12 cellular contexts compared by ENCODE assay signal in the genomic region with DNA sequence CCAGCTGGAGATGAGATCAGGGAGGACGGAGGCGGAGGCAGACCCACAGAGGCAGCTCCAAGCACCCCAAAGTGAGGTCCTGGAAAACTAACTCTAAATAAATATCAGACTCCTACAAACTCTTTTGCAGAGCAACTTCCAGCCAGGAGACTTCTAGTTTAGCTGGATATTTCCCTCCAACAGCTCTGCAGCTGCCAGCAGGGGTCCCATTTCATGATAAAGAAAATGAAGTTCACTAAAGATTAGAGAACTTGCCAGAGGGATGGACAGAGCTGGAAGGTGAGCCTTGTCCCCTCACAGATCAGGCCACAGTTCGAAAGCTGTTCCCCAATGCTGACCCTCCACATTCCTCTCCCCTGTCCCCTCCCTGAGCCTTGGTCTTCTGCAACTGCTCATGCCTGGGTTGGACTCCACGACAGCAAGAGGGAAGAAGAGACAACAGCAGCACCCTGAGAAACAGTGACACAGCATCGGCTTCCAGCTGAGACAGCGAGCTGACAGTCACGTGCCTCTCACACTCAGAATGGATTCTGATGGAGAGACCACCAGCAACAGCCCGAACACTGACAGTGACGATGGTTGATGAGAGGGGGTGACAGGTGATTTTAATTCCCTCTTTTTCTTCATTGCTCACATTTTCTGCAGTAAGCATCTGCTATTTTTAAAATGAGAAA. TPM values are rescaled to one million over a fixed set of nuclear protein-coding genes. Genes with fewer than 3 reads are reported as not detected.
DNase-seq lines count a peak whose midpoint lies in the region; ATAC-seq and TF ChIP-seq lines count a peak whose summit lies in the region.
"Had no signal": no experiment of that assay in that cellular context is flagged by ENCODE, and none has a peak within 500 bp of the region (broad histone marks: within the 10 kb centered on the region; RNA-seq: fewer than 3 reads in every experiment).

No MANE protein-coding gene starts in this region.

- H3K4me3 ChIP-seq in kidney epithelial cell (ENCODE audit: low read depth, low read length), result no peak overlapping the region
- H3K4me3 ChIP-seq in psoas muscle, result no peak overlapping the region
- H3K4me3 ChIP-seq in SJCRH30, result no peak overlapping the region
- H3K4me3 ChIP-seq: left lung, right lobe of liver had no signal

- intact Hi-C loops in activated T-helper 1 cell treated with anti-CD3 and anti-CD28 coated beads, Interleukin-12 subunit alpha, Interleukin-12 subunit beta, Interleukin-2, Interleukin-4 antibody, amounts not matched to agents 30 ng/mL and 10 ng/mL and 1 ng/mL, durations not matched to agents 14 hours and 24 hours and 36 hours (cut with micrococcal nuclease), result no loop called here
- intact Hi-C loops in psoas muscle (cut with DNase I) (loop anchor here in 1 of 2 donors (10.0 kb wide), 1 partner anchor 113 kb away; a partner anchor contains a TSS), left colon (cut with DNase I, micrococcal nuclease) (no loop called here)

- H3K27ac Mint-ChIP-seq in activated T-helper 1 cell treated with anti-CD3 and anti-CD28 coated beads, Interleukin-12 subunit alpha, Interleukin-12 subunit beta, Interleukin-2, Interleukin-4 antibody, amounts not matched to agents 30 ng/mL and 10 ng/mL and 1 ng/mL, durations not matched to agents 14 hours and 24 hours and 36 hours, result peak overlapping the region; percentile 59

- H3K36me3 ChIP-seq in kidney epithelial cell (ENCODE audit: control insufficient read depth, insufficient read depth, low read length) (no peaks in the 10 kb centered on the region), psoas muscle (ENCODE audit: insufficient read depth in 1 of 2, low read depth in 1 of 2) (peaks cover 6 to 14% of the 10 kb centered on the region in 2 donors), SJCRH30 (no peaks in the 10 kb centered on the region; the same call in 1 of the 2 replicates)
- H3K36me3 ChIP-seq: right lobe of liver had no signal

- no peaks in the 10 kb centered on the region for H3K27me3 ChIP-seq in kidney epithelial cell (ENCODE audit: control insufficient read depth, insufficient read depth, low read length)
- no peaks in the 10 kb centered on the region for H3K27me3 ChIP-seq in psoas muscle (ENCODE audit: insufficient read depth in 3 of 3, low read length in 2 of 3)
- no peaks in the 10 kb centered on the region for H3K27me3 ChIP-seq in SJCRH30
- H3K27me3 ChIP-seq: left lung, right lobe of liver had no signal

- H3K4me1 Mint-ChIP-seq in activated T-helper 1 cell treated with anti-CD3 and anti-CD28 coated beads, Interleukin-12 subunit alpha, Interleukin-12 subunit beta, Interleukin-2, Interleukin-4 antibody, amounts not matched to agents 30 ng/mL and 10 ng/mL and 1 ng/mL, durations not matched to agents 14 hours and 24 hours and 36 hours (ENCODE audit: low read depth), result peaks cover 36% of the 10 kb centered on the region

- in situ Hi-C loops in GM13977 (cut with MboI; ENCODE audit: low pct_unique_long_range_greater_than_20kb, low sequenced_read_pairs, unreplicated experiment), result no loop called here

- H3K9me3 Mint-ChIP-seq in activated T-helper 1 cell treated with anti-CD3 and anti-CD28 coated beads, Interleukin-12 subunit alpha, Interleukin-12 subunit beta, Interleukin-2, Interleukin-4 antibody, amounts not matched to agents 30 ng/mL and 10 ng/mL and 1 ng/mL, durations not matched to agents 14 hours and 24 hours and 36 hours, result no peaks in the 10 kb centered on the region

- ATAC-seq in psoas muscle (no peak), left colon (no peak)
- ATAC-seq: left lung, right lobe of liver had no signal

- H3K36me3 Mint-ChIP-seq in activated T-helper 1 cell treated with anti-CD3 and anti-CD28 coated beads, Interleukin-12 subunit alpha, Interleukin-12 subunit beta, Interleukin-2, Interleukin-4 antibody, amounts not matched to agents 30 ng/mL and 10 ng/mL and 1 ng/mL, durations not matched to agents 14 hours and 24 hours and 36 hours (ENCODE audit: low read depth), result peaks cover 24% of the 10 kb centered on the region

- H3K9me3 ChIP-seq in psoas muscle (no peaks in the 10 kb centered on the region), SJCRH30 (replicated peaks) (no peaks in the 10 kb centered on the region)
- H3K9me3 ChIP-seq: left lung, right lobe of liver had no signal

- H3K4me1 ChIP-seq in psoas muscle (peaks cover 49% of the 10 kb centered on the region), SJCRH30 (peaks cover 26% of the 10 kb centered on the region)

- DNase-seq in Ammon's horn (ENCODE audit: low spot score), result peak; percentile 57
- DNase-seq in GM13977 (ENCODE audit: low spot score), result no peak
- DNase-seq in activated T-helper 1 cell treated with anti-CD3 and anti-CD28 coated beads, Interleukin-12 subunit alpha, Interleukin-12 subunit beta, Interleukin-2, Interleukin-4 antibody, amounts not matched to agents 30 ng/mL and 10 ng/mL and 1 ng/mL, durations not matched to agents 14 hours and 24 hours and 36 hours (ENCODE audit: low spot score), result no peak
- DNase-seq in kidney epithelial cell (ENCODE audit: low read depth), result no peak
- DNase-seq in stimulated activated CD4-positive, alpha-beta T cell treated with anti-CD3 and anti-CD28 coated beads, Interleukin-4, amount 100 ng/mL, for 24 hours, result no peak
- no peak for DNase-seq in psoas muscle
- no peak for DNase-seq in SJCRH30
- no peak for DNase-seq in left colon
- DNase-seq: activated naive CD4-positive, alpha-beta T cell; right lobe of liver; stimulated activated naive CD4-positive, alpha-beta T cell had no signal

- WGBS in psoas muscle, 3 donors, result 74 to 82% (median 76%) methylated on average over 9 of the region's 9 CpGs

- H3K27me3 Mint-ChIP-seq in activated T-helper 1 cell treated with anti-CD3 and anti-CD28 coated beads, Interleukin-12 subunit alpha, Interleukin-12 subunit beta, Interleukin-2, Interleukin-4 antibody, amounts not matched to agents 30 ng/mL and 10 ng/mL and 1 ng/mL, durations not matched to agents 14 hours and 24 hours and 36 hours (ENCODE audit: insufficient read depth), result no peaks in the 10 kb centered on the region

- TF ChIP-seq CTCF in GM13977 (IDR thresholded peaks at IDR 0.05; ENCODE audit: extremely low read depth, insufficient read depth, missing control alignments) (peak; percentile 15), kidney epithelial cell (IDR thresholded peaks at IDR 0.05; ENCODE audit: insufficient read depth, low read length, poor library complexity, severe bottlenecking) (peak; percentile 4), psoas muscle (IDR thresholded peaks at IDR 0.05) (no peak)

- H3K27ac ChIP-seq in psoas muscle (no peak overlapping the region), SJCRH30 (no peak overlapping the region)
- H3K27ac ChIP-seq: right lobe of liver had no signal

- H3K4me3 Mint-ChIP-seq in activated T-helper 1 cell treated with anti-CD3 and anti-CD28 coated beads, Interleukin-12 subunit alpha, Interleukin-12 subunit beta, Interleukin-2, Interleukin-4 antibody, amounts not matched to agents 30 ng/mL and 10 ng/mL and 1 ng/mL, durations not matched to agents 14 hours and 24 hours and 36 hours, result no peak overlapping the region

RNA-seq across cellular contexts. Expression of a gene that starts 5.7 kb away (rescaled TPM):
- 60.5 and 63.6 TPM in 2 replicates for total RNA-seq in activated T-helper 1 cell treated with anti-CD3 and anti-CD28 coated beads, Interleukin-12 subunit alpha, Interleukin-12 subunit beta, Interleukin-2, Interleukin-4 antibody, amounts not matched to agents 30 ng/mL and 10 ng/mL and 1 ng/mL, durations not matched to agents 14 hours and 24 hours and 36 hours
- total RNA-seq in kidney epithelial cell, result 92.1 and 98.3 TPM in 2 replicates
- total RNA-seq in psoas muscle, result 10 to 100 TPM; 24.2 to 65.8 (median 40.2) TPM
- polyA plus RNA-seq in psoas muscle, result 10 to 100 TPM; 37.8 to 78.6 (median 77.9) TPM
- 25.0 and 32.0 TPM in 2 replicates for total RNA-seq in SJCRH30 (2014; rRNA removed; shearing (Covaris generic))
- 10 to 100 TPM; 43.2 to 56.2 TPM for total RNA-seq in left colon

RNA-seq across cellular contexts. Expression of a gene that starts 59.4 kb away (rescaled TPM):
- 284 and 285 TPM in 2 replicates for total RNA-seq in activated T-helper 1 cell treated with anti-CD3 and anti-CD28 coated beads, Interleukin-12 subunit alpha, Interleukin-12 subunit beta, Interleukin-2, Interleukin-4 antibody, amounts not matched to agents 30 ng/mL and 10 ng/mL and 1 ng/mL, durations not matched to agents 14 hours and 24 hours and 36 hours
- total RNA-seq in kidney epithelial cell (109 and 121 TPM in 2 replicates), psoas muscle (100 to 1,000 TPM; 143 to 153 (median 147) TPM), left colon (100 to 1,000 TPM in 1 of 2 donors, 10 to 100 TPM in 1; 88.8 to 103 TPM)
- polyA plus RNA-seq in psoas muscle, result 100 to 1,000 TPM; 121 to 140 (median 139) TPM
- total RNA-seq in SJCRH30 (2014; rRNA removed; shearing (Covaris generic)), result 135 and 168 TPM in 2 replicates
